In the genomic region with DNA sequence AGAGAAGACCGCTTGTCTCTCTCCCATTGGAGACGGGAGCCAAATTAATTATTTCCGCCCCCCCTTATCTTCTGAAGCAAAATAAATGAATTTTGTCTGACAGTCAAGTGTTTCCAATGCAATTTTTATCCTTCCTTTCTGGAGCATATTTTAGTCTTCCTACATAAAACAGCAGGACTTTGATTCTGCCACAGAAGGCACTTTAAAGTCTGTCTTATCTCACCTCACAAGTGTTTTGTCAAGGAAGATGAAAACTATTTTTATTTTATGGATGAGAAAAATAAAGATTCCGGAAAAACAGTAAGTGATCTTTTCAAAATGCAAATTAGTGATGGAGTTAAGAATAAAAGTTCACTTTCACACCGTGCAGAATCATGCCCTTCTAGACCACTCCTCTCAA, we compare ENCODE assay signal across 15 cellular contexts.
A peak's percentile ranks its signal among the peaks of the same experiment; 100 is the strongest.
DNase-seq lines count a peak whose midpoint lies in the region; ATAC-seq and TF ChIP-seq lines count a peak whose summit lies in the region.
"Had no signal": no experiment of that assay in that cellular context is flagged by ENCODE, and none has a peak within 500 bp of the region (broad histone marks: within the 10 kb centered on the region; RNA-seq: fewer than 3 reads in every experiment).

No MANE protein-coding gene starts in this region.

- CTCF ChIA-PET in activated CD8-positive, alpha-beta T cell treated with anti-CD3 and anti-CD28 coated beads for 36 hours (lab: Charles Lee), result interaction anchor here (0.8 to 1.6 kb wide), 2 partner anchors 9 kb away, joined by 4 read pairs; no protein-coding TSS in a partner anchor
- CTCF ChIA-PET in activated CD8-positive, alpha-beta T cell treated with anti-CD3 and anti-CD28 coated beads, Interleukin-2, amount 10 ng/mL, durations not matched to agents 7 days and 5 days (lab: Charles Lee), result no interaction called here

- H3K27me3 ChIP-seq in stomach (no peaks in the 10 kb centered on the region), thyroid gland (no peaks in the 10 kb centered on the region)
- H3K27me3 ChIP-seq: BLaER1 had no signal

- H3K27ac ChIP-seq in stomach (no peak overlapping the region), thyroid gland (no peak overlapping the region)
- H3K27ac ChIP-seq: BLaER1 had no signal

- H3K4me1 ChIP-seq in stomach, result no peaks in the 10 kb centered on the region
- peaks cover 0 to 4% of the 10 kb centered on the region in 2 donors for H3K4me1 ChIP-seq in thyroid gland
- H3K4me1 ChIP-seq: BLaER1, HAP-1 had no signal

- H3K27me3 Mint-ChIP-seq in activated CD8-positive, alpha-beta T cell treated with anti-CD3 and anti-CD28 coated beads for 36 hours, result no peaks in the 10 kb centered on the region
- no peaks in the 10 kb centered on the region for H3K27me3 Mint-ChIP-seq in activated CD8-positive, alpha-beta T cell treated with anti-CD3 and anti-CD28 coated beads, Interleukin-2, amount 10 ng/mL, durations not matched to agents 7 days and 5 days (ENCODE audit: low read depth)
- no peaks in the 10 kb centered on the region for H3K27me3 Mint-ChIP-seq in dendritic cell treated with granulocyte-macrophage colony-stimulating factor and Interleukin-4, amounts not matched to agents 40 ng/mL and 50 ng/mL, for 4 days

- intact Hi-C loops in activated CD8-positive, alpha-beta T cell treated with anti-CD3 and anti-CD28 coated beads for 36 hours (cut with micrococcal nuclease), result no loop called here
- intact Hi-C loops in dendritic cell treated with granulocyte-macrophage colony-stimulating factor and Interleukin-4, amounts not matched to agents 40 ng/mL and 50 ng/mL, for 4 days (cut with micrococcal nuclease), result no loop called here
- intact Hi-C loops in stomach (cut with DNase I; ENCODE audit: low total_unique reads) (no loop called here), thyroid gland (cut with DNase I) (no loop called here)

- H3K4me3 Mint-ChIP-seq in activated CD8-positive, alpha-beta T cell treated with anti-CD3 and anti-CD28 coated beads for 36 hours, result no peak overlapping the region
- no peak overlapping the region for H3K4me3 Mint-ChIP-seq in activated CD8-positive, alpha-beta T cell treated with anti-CD3 and anti-CD28 coated beads, Interleukin-2, amount 10 ng/mL, durations not matched to agents 7 days and 5 days
- no peak overlapping the region for H3K4me3 Mint-ChIP-seq in dendritic cell treated with granulocyte-macrophage colony-stimulating factor and Interleukin-4, amounts not matched to agents 40 ng/mL and 50 ng/mL, for 4 days
- H3K4me3 Mint-ChIP-seq: HFFc6, IgD-negative memory B cell had no signal

- TF ChIP-seq POLR2A in stomach (IDR thresholded peaks at IDR 0.05) (no peak), thyroid gland (IDR thresholded peaks at IDR 0.05) (no peak)

- WGBS in stomach, 5 donors, result 82 to 94% (median 89%) methylated on average over 5 of the region's 5 CpGs
- 77 to 84% methylated on average over 5 of the region's 5 CpGs for WGBS in thyroid gland, 2 donors

- H3K4me3 ChIP-seq in stomach (no peak overlapping the region), thyroid gland (replicated peaks in 1 of 3) (no peak overlapping the region)
- H3K4me3 ChIP-seq: BLaER1, HAP-1 had no signal

- no peak for TF ChIP-seq CTCF in activated CD8-positive, alpha-beta T cell treated with anti-CD3 and anti-CD28 coated beads for 36 hours (IDR thresholded peaks at IDR 0.05)
- TF ChIP-seq CTCF in stomach (IDR thresholded peaks at IDR 0.05) (no peak), thyroid gland (IDR thresholded peaks at IDR 0.05) (no peak)

- in situ Hi-C loops in G401 (cut with HindIII; ENCODE audit: low sequenced_read_pairs), result no loop called here

- peak overlapping the region; percentile 22 for H3K27ac Mint-ChIP-seq in activated CD8-positive, alpha-beta T cell treated with anti-CD3 and anti-CD28 coated beads for 36 hours
- H3K27ac Mint-ChIP-seq in activated CD8-positive, alpha-beta T cell treated with anti-CD3 and anti-CD28 coated beads, Interleukin-2, amount 10 ng/mL, durations not matched to agents 7 days and 5 days, result no peak overlapping the region
- H3K27ac Mint-ChIP-seq in dendritic cell treated with granulocyte-macrophage colony-stimulating factor and Interleukin-4, amounts not matched to agents 40 ng/mL and 50 ng/mL, for 4 days, result peak overlapping the region; percentile 45
- H3K27ac Mint-ChIP-seq: HFFc6, IgD-negative memory B cell had no signal

- H3K9me3 Mint-ChIP-seq in activated CD8-positive, alpha-beta T cell treated with anti-CD3 and anti-CD28 coated beads for 36 hours, result peaks cover 23% of the 10 kb centered on the region
- H3K9me3 Mint-ChIP-seq in activated CD8-positive, alpha-beta T cell treated with anti-CD3 and anti-CD28 coated beads, Interleukin-2, amount 10 ng/mL, durations not matched to agents 7 days and 5 days (ENCODE audit: insufficient read depth), result peaks cover 17% of the 10 kb centered on the region
- peaks cover 25% of the 10 kb centered on the region for H3K9me3 Mint-ChIP-seq in dendritic cell treated with granulocyte-macrophage colony-stimulating factor and Interleukin-4, amounts not matched to agents 40 ng/mL and 50 ng/mL, for 4 days
- H3K9me3 Mint-ChIP-seq: HFFc6 had no signal

- DNase-seq in activated CD8-positive, alpha-beta T cell treated with anti-CD3 and anti-CD28 coated beads for 36 hours, result no peak
- no peak for DNase-seq in activated CD8-positive, alpha-beta T cell treated with anti-CD3 and anti-CD28 coated beads, Interleukin-2, amount 10 ng/mL, durations not matched to agents 7 days and 5 days
- DNase-seq in G401 (ENCODE audit: low spot score), result peak; percentile 40
- no peak for DNase-seq in stomach
- DNase-seq in thyroid gland, result no peak
- DNase-seq in dermis blood vessel endothelial cell, result no peak
- DNase-seq: 8988T, AML-193, DMS79, GOT3, HFFc6 had no signal

- TF ChIP-seq EP300 in stomach (IDR thresholded peaks at IDR 0.05), result no peak

- H3K4me1 Mint-ChIP-seq in activated CD8-positive, alpha-beta T cell treated with anti-CD3 and anti-CD28 coated beads for 36 hours (ENCODE audit: low read depth), result peaks cover 46% of the 10 kb centered on the region
- peaks cover 15% of the 10 kb centered on the region for H3K4me1 Mint-ChIP-seq in activated CD8-positive, alpha-beta T cell treated with anti-CD3 and anti-CD28 coated beads, Interleukin-2, amount 10 ng/mL, durations not matched to agents 7 days and 5 days (ENCODE audit: low read depth)
- H3K4me1 Mint-ChIP-seq in dendritic cell treated with granulocyte-macrophage colony-stimulating factor and Interleukin-4, amounts not matched to agents 40 ng/mL and 50 ng/mL, for 4 days (ENCODE audit: low read depth), result peaks cover 60% of the 10 kb centered on the region
- H3K4me1 Mint-ChIP-seq: IgD-negative memory B cell had no signal

- no peaks in the 10 kb centered on the region for H3K36me3 ChIP-seq in stomach
- H3K36me3 ChIP-seq in thyroid gland, result no peaks in the 10 kb centered on the region
- H3K36me3 ChIP-seq: BLaER1, HAP-1 had no signal

- no peak for ATAC-seq in activated CD8-positive, alpha-beta T cell treated with anti-CD3 and anti-CD28 coated beads for 36 hours
- ATAC-seq in activated CD8-positive, alpha-beta T cell treated with anti-CD3 and anti-CD28 coated beads, Interleukin-2, amount 10 ng/mL, durations not matched to agents 7 days and 5 days, result no peak

- H3K9me3 ChIP-seq in stomach (peaks cover 0 to 13% (median 0%) of the 10 kb centered on the region in 4 donors), thyroid gland (no peaks in the 10 kb centered on the region)
- H3K9me3 ChIP-seq: HAP-1 had no signal

- POLR2A ChIA-PET in activated CD8-positive, alpha-beta T cell treated with anti-CD3 and anti-CD28 coated beads for 36 hours (lab: Charles Lee), result no interaction called here
- POLR2A ChIA-PET in activated CD8-positive, alpha-beta T cell treated with anti-CD3 and anti-CD28 coated beads, Interleukin-2, amount 10 ng/mL, durations not matched to agents 7 days and 5 days (lab: Charles Lee), result no interaction called here

- peaks cover 51% of the 10 kb centered on the region for H3K36me3 Mint-ChIP-seq in activated CD8-positive, alpha-beta T cell treated with anti-CD3 and anti-CD28 coated beads for 36 hours (ENCODE audit: low read depth)
- H3K36me3 Mint-ChIP-seq in activated CD8-positive, alpha-beta T cell treated with anti-CD3 and anti-CD28 coated beads, Interleukin-2, amount 10 ng/mL, durations not matched to agents 7 days and 5 days (ENCODE audit: low read depth), result peaks cover 46% of the 10 kb centered on the region
- peaks cover 83% of the 10 kb centered on the region for H3K36me3 Mint-ChIP-seq in dendritic cell treated with granulocyte-macrophage colony-stimulating factor and Interleukin-4, amounts not matched to agents 40 ng/mL and 50 ng/mL, for 4 days (ENCODE audit: low read depth)
- H3K36me3 Mint-ChIP-seq: IgD-negative memory B cell had no signal
